Comparison of ENCODE assay signal across 20 cellular contexts in genomic region chr2:119425620-119426395, GRCh38. TPM values are rescaled to one million over a fixed set of nuclear protein-coding genes. Genes with fewer than 3 reads are reported as not detected.
DNase-seq lines count a peak whose midpoint lies in the region; ATAC-seq, FAIRE-seq and TF ChIP-seq lines count a peak whose summit lies in the region.
"Had no signal": no experiment of that assay in that cellular context is flagged by ENCODE, and none has a peak within 500 bp of the region (broad histone marks: within the 10 kb centered on the region; RNA-seq: fewer than 3 reads in every experiment).

No MANE protein-coding gene starts in this region.

- H3K27me3 ChIP-seq in pancreas: no peaks in the 10 kb centered on the region

- H3K9me3 ChIP-seq in A549 (peaks cover 10% of the 10 kb centered on the region), pancreas (no peaks in the 10 kb centered on the region)
- H3K9me3 ChIP-seq: SJSA1 had no signal

- H3K4me3 ChIP-seq in A549: no peak overlapping the region
- no peak overlapping the region for H3K4me3 ChIP-seq in pancreas
- H3K4me3 ChIP-seq: SJSA1 had no signal

- ATAC-seq in A549 (peak; percentile 48 to 78; a peak in 4 of 6 replicates), left colon (peak; percentile 71), pancreas (peak in 3 of 4 donors; percentile 18 to 32 (median 21)), GM21786 (IDR thresholded peaks at IDR 0.05; ENCODE audit: unreplicated experiment) (no peak)
- ATAC-seq: naive thymus-derived CD8-positive, alpha-beta T cell had no signal

- CTCF ChIA-PET in A549 (lab: Yijun Ruan, JAX): no interaction called here

- no peak for TF ChIP-seq RAD21 in A549 (conservative IDR thresholded peaks at IDR 0.05 in 1 of 2, IDR thresholded peaks at IDR 0.05 in 1 of 2)

- H3K4me1 ChIP-seq in A549 (peaks cover 48% of the 10 kb centered on the region), pancreas (peaks cover 11 to 13% (median 11%) of the 10 kb centered on the region in 3 donors)
- H3K4me1 ChIP-seq: SJSA1 had no signal

- FAIRE-seq in A549 (lab: Jason Lieb, UNC) (no peak), pancreas (lab: Jason Lieb, UNC) (no peak)

- TF ChIP-seq CTCF in A549 (IDR thresholded peaks at IDR 0.05) (no peak), pancreas (IDR thresholded peaks at IDR 0.05) (no peak)

- POLR2A ChIA-PET in A549 (lab: Yijun Ruan, JAX): no interaction called here

- TF ChIP-seq POLR2A in A549 (IDR thresholded peaks at IDR 0.05; ENCODE audit: low read length): no peak

- DNase-seq in A549 (ENCODE audit: low read depth in 1 of 2, low spot score in 1 of 2): peak in 1 of 2 experiments; percentile 71
- DNase-seq in HuH-7 (ENCODE audit: low spot score): peak; percentile 73
- peak; percentile 69 to 87 for DNase-seq in left colon
- DNase-seq in pancreas: no peak
- no peak for DNase-seq in COLO829 (ENCODE audit: low spot score)
- DNase-seq in iPS-NIHi7 (ENCODE audit: extremely low spot score): no peak
- no peak for DNase-seq in COR-L47 (lab: John Stamatoyannopoulos, UW)
- DNase-seq: activated effector memory CD4-positive, alpha-beta T cell treated with Interleukin-2 at 50 U/mL for 16 hours; amniotic stem cell; central memory CD4-positive, alpha-beta T cell; HFFc6; naive thymus-derived CD8-positive, alpha-beta T cell; NCI-H2029; NCI-H510A; stimulated activated CD4-positive, alpha-beta T cell treated with anti-CD3 and anti-CD28 coated beads, Interleukin-15, amount 100 ng/mL, for 24 hours; stimulated activated naive CD4-positive, alpha-beta T cell had no signal

- TF ChIP-seq EP300 in A549 (IDR thresholded peaks at IDR 0.05): no peak

- peak overlapping the region; percentile 62 for H3K4me2 ChIP-seq in A549

- 53% methylated on average over 7 of the region's 7 CpGs for WGBS in A549 (ENCODE audit: missing lambda C conversion rate)
- 84 to 86% methylated on average over 7 of the region's 7 CpGs for WGBS in pancreas, 2 donors

- no peaks in the 10 kb centered on the region for H3K36me3 ChIP-seq in pancreas
- H3K36me3 ChIP-seq: SJSA1 had no signal

- peak overlapping the region; percentile 61 to 72 for H3K27ac ChIP-seq in A549
- H3K27ac ChIP-seq in pancreas: peak overlapping the region in 1 of 4 donors; percentile 63
- H3K27ac ChIP-seq: SJSA1 had no signal

- intact Hi-C loops in left colon (cut with DNase I, micrococcal nuclease): no loop called here
- intact Hi-C loops in pancreas (cut with DNase I): no loop called here

TF ChIP-seq in A549, 52 proteins besides CTCF, POLR2A, EP300 and RAD21:
- TF ChIP-seq BCL3 (IDR thresholded peaks at IDR 0.05) (no peak), HEYL (CRISPR knock-in tag; IDR thresholded peaks at IDR 0.05) (no peak), MYC (IDR thresholded peaks at IDR 0.05; ENCODE audit: borderline replicate concordance, low read length) (no peak), PBX3 (IDR thresholded peaks at IDR 0.05) (no peak), BHLHE40 (IDR thresholded peaks at IDR 0.05; ENCODE audit: low read depth, low read length) (no peak), MAFK (IDR thresholded peaks at IDR 0.05; ENCODE audit: partially characterized antibody) (no peak), ZFP36 (IDR thresholded peaks at IDR 0.05; ENCODE audit: borderline replicate concordance, partially characterized antibody) (no peak), RARB (CRISPR knock-in tag; IDR thresholded peaks at IDR 0.05) (no peak), RCOR1 (IDR thresholded peaks at IDR 0.05; ENCODE audit: low read depth, low read length) (no peak), ZSCAN20 (CRISPR knock-in tag; IDR thresholded peaks at IDR 0.05) (no peak), EHMT2 (IDR thresholded peaks at IDR 0.05; ENCODE audit: low read depth) (no peak), CHD4 (IDR thresholded peaks at IDR 0.05; ENCODE audit: borderline replicate concordance) (no peak), MAZ (IDR thresholded peaks at IDR 0.05; ENCODE audit: borderline replicate concordance, low read depth, low read length) (no peak)
TF ChIP-seq in A549: peak in this region for 0.

RNA-seq across cellular contexts. Expression of gene TMEM37, which starts 5.8 kb away (rescaled TPM):
- polyA plus RNA-seq in A549 (2011; rRNA removed) (7.5 and 10.8 TPM in 2 replicates), A549 (2017; fragmentation: RNase III; extraction: RNeasy Plus Mini Kit Qiagen cat#74134 plus additional on column Dnase treatment) (3.3 to 5.1 TPM (median 4.7 TPM) in 3 replicates), pancreas (10 to 100 TPM; 10.3 to 25.3 TPM)
- polyA plus RNA-seq in A549 (2012; cell fraction: cytosol; rRNA removed): 5.7 and 7.9 TPM in 2 replicates
- polyA plus RNA-seq in A549 (2012; cell fraction: nucleus; rRNA removed): 4.7 and 5.0 TPM in 2 replicates
- 2.9 and 4.0 TPM in 2 replicates for polyA minus RNA-seq in A549 (2011; rRNA and poly(A)+ RNA removed)
- total RNA-seq in left colon (100 to 1,000 TPM in 1 of 2 donors, 10 to 100 TPM in 1; 71.8 to 119 TPM), pancreas (10 to 100 TPM in 4 of 6 donors, 1 to 10 TPM in 2; 5.2 to 11.2 (median 10.2) TPM)
- total RNA-seq: HFFc6; OCI-LY7; SJSA1; T-helper 2 cell treated with Interferon-gamma antibody and Interleukin-4, amounts not matched to agents 100 ng/mL and 5 ng/mL, for 36 hours had no signal
- polyA plus RNA-seq: naive thymus-derived CD8-positive, alpha-beta T cell had no signal

RNA-seq across cellular contexts. Expression of gene DBI, which starts 59.0 kb away (rescaled TPM):
- polyA plus RNA-seq in A549 (2011; rRNA removed) (260 and 339 TPM in 2 replicates), A549 (2017; fragmentation: RNase III; extraction: RNeasy Plus Mini Kit Qiagen cat#74134 plus additional on column Dnase treatment) (641 to 829 TPM (median 823 TPM) in 3 replicates), pancreas (100 to 1,000 TPM; 126 to 200 TPM)
- polyA plus RNA-seq in A549 (2012; cell fraction: cytosol; rRNA removed): 295 and 328 TPM in 2 replicates
- polyA plus RNA-seq in A549 (2012; cell fraction: nucleus; rRNA removed): 73.1 and 87.0 TPM in 2 replicates
- 77.3 and 84.1 TPM in 2 replicates for polyA minus RNA-seq in A549 (2011; rRNA and poly(A)+ RNA removed)
- total RNA-seq in left colon (100 to 1,000 TPM; 194 to 300 TPM), pancreas (10 to 100 TPM; 20.6 to 58.8 (median 27.5) TPM)

RNA-seq across cellular contexts. Expression of gene C2orf76, which starts 59.2 kb away (rescaled TPM):
- polyA plus RNA-seq in A549 (2011; rRNA removed) (34.3 and 38.8 TPM in 2 replicates), A549 (2017; fragmentation: RNase III; extraction: RNeasy Plus Mini Kit Qiagen cat#74134 plus additional on column Dnase treatment) (14.2 to 17.7 TPM (median 16.6 TPM) in 3 replicates), pancreas (10 to 100 TPM; 11.5 to 12.0 TPM)
- polyA plus RNA-seq in A549 (2012; cell fraction: cytosol; rRNA removed): 6.7 and 7.4 TPM in 2 replicates
- 1.3 and 2.4 TPM in 2 replicates for polyA plus RNA-seq in A549 (2012; cell fraction: nucleus; rRNA removed)
- 3.0 and 4.7 TPM in 2 replicates for polyA minus RNA-seq in A549 (2011; rRNA and poly(A)+ RNA removed)
- total RNA-seq in left colon (1 to 10 TPM; 5.3 to 6.8 TPM), pancreas (1 to 10 TPM; 3.8 to 6.1 (median 5.1) TPM)

Comparison
In these comparisons a context has a peak if more than half of its experiments do, and no peak if none do; other contexts are left out.
1. DNase-seq: peak in HuH-7 (single experiment) and left colon (2 of 2); none in pancreas (0 of 6), COLO829 (single experiment), iPS-NIHi7 (single experiment) and COR-L47 (single experiment).
2. RNA of gene TMEM37, which starts 5.8 kb away (total RNA-seq): 71.8 to 119 TPM in left colon; 5.2 to 11.2 TPM in pancreas; every median in the first group is over 4 times any median in the second.